14 cellular contexts compared by ENCODE assay signal in genomic region chr19:46759817-46760333, GRCh38. TPM values are rescaled to one million over a fixed set of nuclear protein-coding genes. Genes with fewer than 3 reads are reported as not detected.
A peak's percentile ranks its signal among the peaks of the same experiment; 100 is the strongest.
DNase-seq lines count a peak whose midpoint lies in the region; ATAC-seq and TF ChIP-seq lines count a peak whose summit lies in the region.
"Had no signal": no experiment of that assay in that cellular context is flagged by ENCODE, and none has a peak within 500 bp of the region (broad histone marks: within the 10 kb centered on the region; RNA-seq: fewer than 3 reads in every experiment).

No MANE protein-coding gene starts in this region.

- peak overlapping the region; percentile 40; the same call in 1 of the 3 replicates for H2BK15ac ChIP-seq in IMR-90 (ENCODE audit: low read depth, low read length)

- peaks cover 9% of the 10 kb centered on the region for H3K9me1 ChIP-seq in IMR-90 (ENCODE audit: insufficient read depth, low read length)

- H2AK9ac ChIP-seq in IMR-90 (replicated peaks; ENCODE audit: low read depth, low read length, poor library complexity) = peak overlapping the region; percentile 66

- H4K5ac ChIP-seq in IMR-90 (ENCODE audit: low read depth, low read length) = peak overlapping the region; percentile 2; the same call in 1 of the 2 replicates

- H3K27me3 ChIP-seq in AG04450 (ENCODE audit: control insufficient read depth, insufficient read depth, low read length) (no peaks in the 10 kb centered on the region), IMR-90 (ENCODE audit: control insufficient read depth, insufficient read depth, low read length) (no peaks in the 10 kb centered on the region)
- H3K27me3 ChIP-seq: BLaER1, right atrium auricular region had no signal

- peak; percentile 71 for ATAC-seq in IMR-90 (ENCODE audit: low read depth)

- TF ChIP-seq CTCF in AG04450 (IDR thresholded peaks at IDR 0.05; ENCODE audit: low read depth, low read length) (no peak), IMR-90 (conservative IDR thresholded peaks at IDR 0.05; ENCODE audit: low read depth, low read length) (no peak), choroid plexus epithelial cell (conservative IDR thresholded peaks at IDR 0.05; ENCODE audit: low read depth, low read length) (no peak)

- H4K91ac ChIP-seq in IMR-90 (ENCODE audit: insufficient read depth, low read depth, low read length) = no peak overlapping the region

- intact Hi-C loops in IMR-90 (cut with micrococcal nuclease) = loop anchor here (1.0 kb wide), 1 partner anchor 24 kb away; no protein-coding TSS in a partner anchor

- CTCF ChIA-PET in AG04450 (lab: Charles Lee) (interaction anchor here (0.6 to 1.5 kb wide), 2 partner anchors 17 to 81 kb away, joined by 3 to 4 read pairs; no protein-coding TSS in a partner anchor), IMR-90 (lab: Yijun Ruan, JAX) (no interaction called here)

- no peak overlapping the region for H3K4me2 ChIP-seq in IMR-90 (ENCODE audit: low read depth, low read length)
- H3K4me2 ChIP-seq: BLaER1 had no signal

- peak overlapping the region; percentile 30; the same call in 1 of the 2 replicates for H2BK120ac ChIP-seq in IMR-90 (ENCODE audit: low read depth, low read length)

- in situ Hi-C loops in IMR-90 (cut with MboI; ENCODE audit: low sequenced_read_pairs) = loop anchor here (5.0 kb wide), 2 partner anchors 82 to 227 kb away; no protein-coding TSS in a partner anchor

- H3K14ac ChIP-seq in IMR-90 (replicated peaks; ENCODE audit: low read depth, low read length) = peak overlapping the region; percentile 20; the same call in 1 of the 2 replicates

- peak overlapping the region; percentile 74 for H2BK20ac ChIP-seq in IMR-90 (ENCODE audit: low read depth, low read length)

- H3K18ac ChIP-seq in IMR-90 (ENCODE audit: low read depth, low read length) = no peak overlapping the region; the same call in 1 of the 2 replicates

- H3K79me1 ChIP-seq in IMR-90 (ENCODE audit: low read depth in 1 of 2, low read length in 2 of 2) = peaks cover 4 to 22% of the 10 kb centered on the region in 2 experiments; a peak in 2 of 4 replicates

- POLR2A ChIA-PET in AG04450 (lab: Yijun Ruan, JAX) = interaction anchor here (0.8 to 1.5 kb wide), 6 partner anchors 25 to 97 kb away, joined by 3 to 11 read pairs (median 4); partner anchors contain the start of gene SLC1A5
- POLR2A ChIA-PET in IMR-90 (lab: Charles Lee; ENCODE audit: unreplicated experiment) = no interaction called here

- H3K9ac ChIP-seq in IMR-90 (ENCODE audit: low read depth, low read length) = no peak overlapping the region
- H3K9ac ChIP-seq: BLaER1 had no signal

- peak; percentile 94 for DNase-seq in AG04450 (ENCODE audit: low read depth, low spot score)
- DNase-seq in IMR-90 = peak; percentile 97
- DNase-seq in choroid plexus epithelial cell (ENCODE audit: low read depth) = peak; percentile 97
- DNase-seq in mucosa of gallbladder (ENCODE audit: low spot score) = peak; percentile 59
- no peak for DNase-seq in NOMO-1 (lab: John Stamatoyannopoulos, UW; ENCODE audit: unreplicated experiment in 2 of 2)
- no peak for DNase-seq in hypothalamus (lab: John Stamatoyannopoulos, UW)
- no peak for DNase-seq in activated effector memory CD4-positive, alpha-beta T cell treated with Interleukin-2 at 50 U/mL for 16 hours
- DNase-seq in NCI-H526 (lab: John Stamatoyannopoulos, UW) = no peak
- DNase-seq: activated naive CD4-positive, alpha-beta T cell treated with anti-CD3 and anti-CD28 coated beads for 36 hours; NCI-H1694 treated with DMSO at 0.1 percent for 48 hours; stimulated activated CD8-positive, alpha-beta memory T cell treated with anti-CD3 and anti-CD28 coated beads, Interleukin-4, amount 100 ng/mL, for 48 hours had no signal

- H3K23ac ChIP-seq in IMR-90 (ENCODE audit: low read depth, low read length) = 0 out of 2 replicates have a peak overlapping the region, but pooled peaks have one; percentile 29

- H3K9me3 ChIP-seq in AG04450 (ENCODE audit: control insufficient read depth, insufficient read depth, low read length) = no peaks in the 10 kb centered on the region; the same call in 1 of the 2 replicates
- H3K9me3 ChIP-seq in IMR-90 (ENCODE audit: control insufficient read depth, insufficient read depth, low read length) = no peaks in the 10 kb centered on the region
- H3K9me3 ChIP-seq: BLaER1, right atrium auricular region had no signal

- H2BK5ac ChIP-seq in IMR-90 (ENCODE audit: low read depth, low read length, poor library complexity, severe bottlenecking) = peak overlapping the region; percentile 46

- H4K20me1 ChIP-seq in IMR-90 (ENCODE audit: insufficient read depth, low read length) = peaks cover 17% of the 10 kb centered on the region

- dilution Hi-C loops in IMR-90 (cut with HindIII; ENCODE audit: low sequenced_read_pairs, unreplicated experiment) = no loop called here

- no peak for TF ChIP-seq RAD21 in IMR-90 (IDR thresholded peaks at IDR 0.05; ENCODE audit: low read length)

- H3K27ac ChIP-seq in AG04450 (ENCODE audit: low read depth, low read length) = peak overlapping the region; percentile 96
- H3K27ac ChIP-seq in IMR-90 (ENCODE audit: insufficient read depth, low read length) = peak overlapping the region; percentile 85; the same call in 1 of the 2 replicates
- H3K27ac ChIP-seq: BLaER1, VCaP had no signal

- peaks cover 13% of the 10 kb centered on the region for H3K36me3 ChIP-seq in IMR-90 (ENCODE audit: control insufficient read depth, insufficient read depth, low read length)

- H3K4me1 ChIP-seq in IMR-90 (ENCODE audit: control insufficient read depth, insufficient read depth, low read length) = peaks cover 12% of the 10 kb centered on the region

- peak overlapping the region; percentile 26 for H2AFZ ChIP-seq in IMR-90 (replicated peaks; ENCODE audit: low read length, poor library complexity)

- no TSS peak for BruUV-seq in IMR-90 (replicated peaks; lab: Mats Ljungman, UMichigan)

- no peak overlapping the region for H3K56ac ChIP-seq in IMR-90 (ENCODE audit: extremely low read depth, insufficient read depth, low read length)

- H3K4me3 ChIP-seq in AG04450 (ENCODE audit: low read depth, low read length) = no peak overlapping the region
- no peak overlapping the region for H3K4me3 ChIP-seq in IMR-90 (ENCODE audit: insufficient read depth, low read depth, low read length)
- H3K4me3 ChIP-seq in choroid plexus epithelial cell (ENCODE audit: low read depth, low read length) = no peak overlapping the region
- H3K4me3 ChIP-seq: BLaER1, right atrium auricular region had no signal

- H2AK5ac ChIP-seq in IMR-90 (ENCODE audit: low read depth, low read length) = peak overlapping the region; percentile 78; the same call in 1 of the 2 replicates

- H3K4ac ChIP-seq in IMR-90 (ENCODE audit: low read depth, low read length) = peak overlapping the region; percentile 7; the same call in 1 of the 2 replicates

- H4K8ac ChIP-seq in IMR-90 (ENCODE audit: low read depth in 2 of 2, low read length in 2 of 2) = peak overlapping the region in 1 of 2 experiments; percentile 23; a peak in 1 of 4 replicates

- 90% methylated on average over 2 of the region's 7 CpGs; no CpG with 5 or more reads in 1 of the 2 experiments for WGBS in IMR-90 (ENCODE audit: extremely low coverage in 2 of 2, insufficient read length in 1 of 2), 2 experiments

- TF ChIP-seq POLR2A in IMR-90 (IDR thresholded peaks at IDR 0.05; ENCODE audit: low read depth, low read length) = no peak

TF ChIP-seq in IMR-90, 13 proteins besides CTCF, POLR2A, EP300 and RAD21 (continues in another document):
- peak; percentile 44 for TF ChIP-seq RCOR1 (IDR thresholded peaks at IDR 0.05; ENCODE audit: insufficient replicate concordance, low read length)
- no peak for TF ChIP-seq BHLHE40 (IDR thresholded peaks at IDR 0.05; ENCODE audit: low read depth, low read length)
- 0 out of 2 replicates have a peak, but pooled peaks have one; percentile 7 for TF ChIP-seq MAZ (IDR thresholded peaks at IDR 0.05; ENCODE audit: borderline replicate concordance, low read depth, low read length)
- TF ChIP-seq, protein P1, sequence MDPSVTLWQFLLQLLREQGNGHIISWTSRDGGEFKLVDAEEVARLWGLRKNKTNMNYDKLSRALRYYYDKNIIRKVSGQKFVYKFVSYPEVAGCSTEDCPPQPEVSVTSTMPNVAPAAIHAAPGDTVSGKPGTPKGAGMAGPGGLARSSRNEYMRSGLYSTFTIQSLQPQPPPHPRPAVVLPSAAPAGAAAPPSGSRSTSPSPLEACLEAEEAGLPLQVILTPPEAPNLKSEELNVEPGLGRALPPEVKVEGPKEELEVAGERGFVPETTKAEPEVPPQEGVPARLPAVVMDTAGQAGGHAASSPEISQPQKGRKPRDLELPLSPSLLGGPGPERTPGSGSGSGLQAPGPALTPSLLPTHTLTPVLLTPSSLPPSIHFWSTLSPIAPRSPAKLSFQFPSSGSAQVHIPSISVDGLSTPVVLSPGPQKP (IDR thresholded peaks at IDR 0.05; ENCODE audit: borderline replicate concordance, low read depth, low read length) = no peak
- peak; percentile 97 for TF ChIP-seq NFE2L2 (IDR thresholded peaks at IDR 0.05; ENCODE audit: low read depth, low read length)

RNA-seq across cellular contexts. Expression of gene STRN4, which starts 13.6 kb away (rescaled TPM):
- polyA plus RNA-seq in AG04450 (2011; rRNA removed) (48.1 and 59.3 TPM in 2 replicates), IMR-90 (2012; rRNA removed) (112 and 127 TPM in 2 replicates)
- polyA minus RNA-seq in AG04450 (2011; rRNA and poly(A)+ RNA removed) = 41.8 and 59.4 TPM in 2 replicates
- total RNA-seq in IMR-90 (2012; rRNA removed) (36.7 and 37.8 TPM in 2 replicates), mucosa of gallbladder (83.9 TPM)
- 111 and 127 TPM in 2 replicates for polyA plus RNA-seq in IMR-90 (2012; cell fraction: cytosol; rRNA removed)
- polyA plus RNA-seq in IMR-90 (2012; cell fraction: nucleus; rRNA removed; ENCODE audit: low replicate concordance) = 158 and 365 TPM in 2 replicates

RNA-seq across cellular contexts. Expression of gene FKRP, which starts 14.0 kb away (rescaled TPM):
- 12.1 and 12.6 TPM in 2 replicates for polyA plus RNA-seq in AG04450 (2011; rRNA removed)
- polyA minus RNA-seq in AG04450 (2011; rRNA and poly(A)+ RNA removed) = 6.4 and 10.8 TPM in 2 replicates
- total RNA-seq in IMR-90 (2012; rRNA removed) = 5.8 and 6.1 TPM in 2 replicates
- 25.3 and 28.5 TPM in 2 replicates for polyA plus RNA-seq in IMR-90 (2012; rRNA removed)
- polyA plus RNA-seq in IMR-90 (2012; cell fraction: cytosol; rRNA removed) = 22.3 and 36.1 TPM in 2 replicates
- polyA plus RNA-seq in IMR-90 (2012; cell fraction: nucleus; rRNA removed; ENCODE audit: low replicate concordance) = 50.3 and 64.5 TPM in 2 replicates
- total RNA-seq in mucosa of gallbladder = 16.3 TPM

RNA-seq across cellular contexts. Expression of gene SLC1A5, which starts 28.5 kb away (rescaled TPM):
- polyA plus RNA-seq in AG04450 (2011; rRNA removed) (314 and 342 TPM in 2 replicates), IMR-90 (2012; rRNA removed) (155 and 171 TPM in 2 replicates)
- polyA minus RNA-seq in AG04450 (2011; rRNA and poly(A)+ RNA removed) = 284 and 361 TPM in 2 replicates
- total RNA-seq in IMR-90 (2012; rRNA removed) (105 and 142 TPM in 2 replicates), mucosa of gallbladder (105 TPM)
- 117 and 213 TPM in 2 replicates for polyA plus RNA-seq in IMR-90 (2012; cell fraction: cytosol; rRNA removed)
- polyA plus RNA-seq in IMR-90 (2012; cell fraction: nucleus; rRNA removed; ENCODE audit: low replicate concordance) = 88.4 and 128 TPM in 2 replicates

RNA-seq across cellular contexts. Expression of gene PRKD2, which starts 43.0 kb away (rescaled TPM):
- polyA plus RNA-seq in AG04450 (2011; rRNA removed) (6.7 and 10.3 TPM in 2 replicates), IMR-90 (2012; rRNA removed) (18.8 and 19.6 TPM in 2 replicates)
- 15.2 and 18.8 TPM in 2 replicates for polyA minus RNA-seq in AG04450 (2011; rRNA and poly(A)+ RNA removed)
- total RNA-seq in IMR-90 (2012; rRNA removed) (9.9 and 10.0 TPM in 2 replicates), mucosa of gallbladder (61.5 TPM)
- polyA plus RNA-seq in IMR-90 (2012; cell fraction: cytosol; rRNA removed) = 8.8 and 25.6 TPM in 2 replicates
- polyA plus RNA-seq in IMR-90 (2012; cell fraction: nucleus; rRNA removed; ENCODE audit: low replicate concordance) = 44.4 and 97.9 TPM in 2 replicates

Comparison
In these comparisons a context has a peak if more than half of its experiments do, and no peak if none do; other contexts are left out.
1. DNase-seq: peak in AG04450 (single experiment), IMR-90 (single experiment), choroid plexus epithelial cell (single experiment) and mucosa of gallbladder (single experiment); none in NOMO-1 (0 of 2), hypothalamus (0 of 51), activated effector memory CD4-positive, alpha-beta T cell treated with Interleukin-2 at 50 U/mL for 16 hours (single experiment) and NCI-H526 (0 of 2).